Comparison of ENCODE assay signal across 8 cellular contexts in genomic region chr11:73142128-73142377, GRCh38. TPM values are rescaled to one million over a fixed set of nuclear protein-coding genes. Genes with fewer than 3 reads are reported as not detected.
DNase-seq lines count a peak whose midpoint lies in the region; ATAC-seq and TF ChIP-seq lines count a peak whose summit lies in the region.

Gene FCHSD2 (minus strand): TSS chr11:73142318. CDS start chr11:73141877, 441 bp downstream.

- no peak for DNase-seq in MCF 10A (ENCODE audit: unreplicated experiment)
- DNase-seq in testis = no peak
- no peak for DNase-seq in GM10266 (ENCODE audit: extremely low spot score)
- no peak for DNase-seq in GOT3 (lab: John Stamatoyannopoulos, UW)

- H3K27ac ChIP-seq in 22Rv1 = peak within 1 kb of the TSS; percentile 81
- peak within 1 kb of the TSS; percentile 99 for H3K27ac ChIP-seq in liver (ENCODE audit: low read depth in 1 of 2, low read length in 2 of 2)
- peak within 1 kb of the TSS; percentile 93 to 98 for H3K27ac ChIP-seq in testis

- H3K4me3 Mint-ChIP-seq in MCF 10A (ENCODE audit: unreplicated experiment) = peak within 1 kb of the TSS; percentile 99

- CTCF ChIA-PET in MCF 10A (lab: Yijun Ruan, JAX) = interaction anchor here (0.7 to 2.1 kb wide), 11 partner anchors 16 to 310 kb away, joined by 3 to 12 read pairs (median 3); no protein-coding TSS in a partner anchor

- H3K4me1 ChIP-seq in liver (ENCODE audit: control insufficient read depth in 4 of 4, insufficient read depth in 4 of 4, low read length in 3 of 4) (peaks cover 14 to 53% (median 43%) of the 10 kb centered on the region in 4 donors), testis (peaks cover 23% of the 10 kb centered on the region)

- ATAC-seq in HG03103 (IDR thresholded peaks at IDR 0.05; ENCODE audit: low read depth, unreplicated experiment) = peak; percentile 30
- ATAC-seq in HG03025 (IDR thresholded peaks at IDR 0.05; ENCODE audit: low FRiP score, unreplicated experiment) = no peak

- H3K9me3 ChIP-seq in liver (ENCODE audit: control insufficient read depth in 4 of 4, low read length in 3 of 4) (no peaks in the 10 kb centered on the region), testis (no peaks in the 10 kb centered on the region)

- peak within 1 kb of the TSS; percentile 75 for H3K27ac Mint-ChIP-seq in MCF 10A (ENCODE audit: low read depth, unreplicated experiment)

- WGBS in liver = under 1% methylated on average over 35 of the region's 35 CpGs
- 0% methylated on average over 2 of the region's 35 CpGs; no CpG with 5 or more reads in 1 of the 2 donors for WGBS in testis, 2 donors

- no peak for TF ChIP-seq RAD21 in liver (IDR thresholded peaks at IDR 0.05)

- H3K27me3 ChIP-seq in liver (ENCODE audit: control insufficient read depth in 4 of 4, insufficient read depth in 4 of 4, low read length in 3 of 4) = no peaks in the 10 kb centered on the region
- no peaks in the 10 kb centered on the region for H3K27me3 ChIP-seq in testis

- peak within 1 kb of the TSS; percentile 73 to 95 for H3K9ac ChIP-seq in liver (ENCODE audit: low read depth in 1 of 2, low read length in 2 of 2)

- no peaks in the 10 kb centered on the region for H3K27me3 Mint-ChIP-seq in MCF 10A (ENCODE audit: insufficient read depth, unreplicated experiment)

- intact Hi-C loops in MCF 10A (cut with micrococcal nuclease) (loop anchor here (1.0 kb wide), 3 partner anchors 36 to 311 kb away; no protein-coding TSS in a partner anchor), testis (cut with DNase I; ENCODE audit: low total_unique reads) (no loop called here)

- BruUV-seq in MCF 10A (replicated peaks; lab: Mats Ljungman, UMichigan) = no TSS peak

- peaks cover 7% of the 10 kb centered on the region for H3K36me3 Mint-ChIP-seq in MCF 10A (ENCODE audit: insufficient read depth, unreplicated experiment)

- H3K4me1 Mint-ChIP-seq in MCF 10A (ENCODE audit: insufficient read depth, unreplicated experiment) = peaks cover 7% of the 10 kb centered on the region

- H3K4me3 ChIP-seq in liver (ENCODE audit: low read depth in 1 of 3, low read length in 3 of 3) = peak within 1 kb of the TSS; percentile 74 to 89 (median 80)
- H3K4me3 ChIP-seq in testis = peak within 1 kb of the TSS; percentile 86 to 96

- no peaks in the 10 kb centered on the region for H3K9me3 Mint-ChIP-seq in MCF 10A (ENCODE audit: unreplicated experiment)

- POLR2A ChIA-PET in MCF 10A (lab: Yijun Ruan, JAX) = interaction anchor here (0.7 to 2.4 kb wide), 7 partner anchors 44 to 329 kb away, joined by 3 to 8 read pairs (median 4); no protein-coding TSS in a partner anchor

- no peak for TF ChIP-seq POLR2A in testis (IDR thresholded peaks at IDR 0.05)

- H3K36me3 ChIP-seq in liver (ENCODE audit: control insufficient read depth in 4 of 4, insufficient read depth in 3 of 4, low read depth in 1 of 4, low read length in 3 of 4) = no peaks in the 10 kb centered on the region
- no peaks in the 10 kb centered on the region for H3K36me3 ChIP-seq in testis (ENCODE audit: low read depth, missing control alignments)

- TF ChIP-seq CTCF in 22Rv1 (IDR thresholded peaks at IDR 0.05) (no peak), MCF 10A (IDR thresholded peaks at IDR 0.05; ENCODE audit: unreplicated experiment) (no peak), liver (IDR thresholded peaks at IDR 0.05; ENCODE audit: low read depth, low read length, missing input control) (no peak), testis (IDR thresholded peaks at IDR 0.05) (no peak), GM10266 (IDR thresholded peaks at IDR 0.05; ENCODE audit: control insufficient read depth, insufficient read depth, low read depth, missing control alignments) (no peak)

TF ChIP-seq in liver, 16 proteins besides CTCF, POLR2A, EP300 and RAD21:
- no peak for TF ChIP-seq FOXA2 (IDR thresholded peaks at IDR 0.05)
- TF ChIP-seq RXRA (IDR thresholded peaks at IDR 0.05) = no peak
- no peak for TF ChIP-seq NR2F2 (IDR thresholded peaks at IDR 0.05)
- TF ChIP-seq YY1 (IDR thresholded peaks at IDR 0.05) = no peak
- TF ChIP-seq JUND (IDR thresholded peaks at IDR 0.05) = no peak
- TF ChIP-seq ZBTB33 (IDR thresholded peaks at IDR 0.05) = no peak

RNA-seq across cellular contexts. Expression of gene FCHSD2, which starts in this region (rescaled TPM):
- 12.8 and 14.0 TPM in 2 replicates for total RNA-seq in MCF 10A (2022)
- total RNA-seq in liver = 10 to 100 TPM; 10.4 to 18.7 TPM
- 1 to 10 TPM; 7.6 to 9.3 TPM for polyA plus RNA-seq in liver
- 10 to 100 TPM; 65.9 to 69.6 TPM for total RNA-seq in testis
- polyA plus RNA-seq in testis (ENCODE audit: insufficient read depth, low read depth, low replicate concordance) = 44.0 TPM
